Comparison of ENCODE assay signal across 8 cellular contexts in the genomic region with DNA sequence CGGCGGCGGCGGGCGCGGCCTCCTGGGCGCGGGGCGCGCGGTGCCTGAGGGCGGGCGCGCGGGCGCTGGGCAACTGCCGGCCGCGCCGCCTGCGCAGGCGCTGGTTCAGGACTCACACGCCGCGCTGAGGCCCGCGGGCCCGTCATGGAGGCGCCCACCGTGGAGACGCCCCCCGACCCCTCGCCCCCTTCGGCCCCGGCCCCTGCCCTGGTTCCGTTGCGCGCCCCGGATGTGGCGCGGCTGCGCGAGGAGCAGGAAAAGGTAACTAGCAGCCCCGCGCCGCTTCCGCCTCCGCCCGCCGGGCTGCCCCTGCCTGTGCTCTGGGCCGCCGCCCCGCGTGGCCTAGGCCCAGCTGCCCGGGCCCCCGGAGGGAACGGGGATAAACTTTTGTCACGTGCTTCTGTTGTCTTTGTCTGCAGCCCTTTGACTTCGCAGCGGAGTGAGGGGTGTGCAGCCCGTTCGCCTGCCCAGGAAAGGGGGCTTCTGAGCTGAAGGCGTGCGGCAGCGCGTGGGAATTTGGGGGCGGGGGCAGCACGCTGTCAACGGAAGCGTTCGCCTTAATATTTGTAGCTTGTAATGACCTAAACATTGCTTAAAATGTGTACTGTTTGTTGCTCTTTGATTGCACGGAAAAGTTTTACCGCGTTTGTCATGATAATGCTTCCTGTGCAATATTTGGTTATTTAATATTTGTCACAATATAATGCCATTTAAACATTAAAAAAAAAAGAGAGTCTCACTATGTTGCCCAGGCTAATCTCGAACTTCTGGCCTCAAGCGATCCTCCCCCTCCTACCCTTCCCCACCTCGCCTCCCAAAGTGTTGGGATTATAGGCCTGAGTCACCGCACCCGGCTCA. TPM values are rescaled to one million over a fixed set of nuclear protein-coding genes. Genes with fewer than 3 reads are reported as not detected.
DNase-seq lines count a peak whose midpoint lies in the region; ATAC-seq and TF ChIP-seq lines count a peak whose summit lies in the region.

No MANE protein-coding gene starts in this region.

- intact Hi-C loops in esophagus muscularis mucosa (cut with DNase I) = loop anchor here (5.0 kb wide), 1 partner anchor 130 kb away; a partner anchor contains a TSS

- no peak for TF ChIP-seq POLR2A in esophagus muscularis mucosa (IDR thresholded peaks at IDR 0.05; ENCODE audit: low read depth)

- no peak for TF ChIP-seq CTCF in C4-2B (conservative IDR thresholded peaks at IDR 0.05)
- no peak for TF ChIP-seq CTCF in OCI-LY3 (IDR thresholded peaks at IDR 0.05; ENCODE audit: low read depth, low read length)
- TF ChIP-seq CTCF in esophagus muscularis mucosa (IDR thresholded peaks at IDR 0.05) = peak in 1 of 3 experiments; percentile 12

- peaks cover under 1% of the 10 kb centered on the region; the same call in 1 of the 2 replicates for H3K9me3 ChIP-seq in OCI-LY3 (ENCODE audit: insufficient read depth, low read length)
- H3K9me3 ChIP-seq in esophagus muscularis mucosa = no peaks in the 10 kb centered on the region

- peak; percentile 76 for DNase-seq in activated T-cell treated with anti-CD3 and anti-CD28 coated beads, Interleukin-2, amount 50 U/mL, for 1 hour
- DNase-seq in esophagus muscularis mucosa (ENCODE audit: extremely low spot score) = no peak
- DNase-seq in natural killer cell treated with Interleukin-12 subunit alpha and Interleukin-12 subunit beta and Interleukin-15 and Interleukin-18, amount 100 ng/mL, for 72 hours (ENCODE audit: low spot score) = peak; percentile 84

- H3K4me3 Mint-ChIP-seq in natural killer cell treated with Interleukin-12 subunit alpha and Interleukin-12 subunit beta and Interleukin-15 and Interleukin-18, amount 100 ng/mL, for 72 hours = peak overlapping the region; percentile 95
- H3K4me3 Mint-ChIP-seq in stimulated activated naive CD8-positive, alpha-beta T cell treated with anti-CD3 and anti-CD28 coated beads, Interleukin-15, Interleukin-2, amounts not matched to agents 100 ng/mL and 50 ng/mL, for 24 hours = peak overlapping the region; percentile 99

- H3K27ac ChIP-seq in C4-2B (peak overlapping the region; percentile 87), OCI-LY3 (ENCODE audit: low read length) (peak overlapping the region; percentile 41; the same call in 1 of the 2 replicates), esophagus muscularis mucosa (replicated peaks in 1 of 4) (peak overlapping the region; percentile 79 to 86 (median 81))

- H3K36me3 Mint-ChIP-seq in natural killer cell treated with Interleukin-12 subunit alpha and Interleukin-12 subunit beta and Interleukin-15 and Interleukin-18, amount 100 ng/mL, for 72 hours = no peaks in the 10 kb centered on the region
- H3K36me3 Mint-ChIP-seq in stimulated activated naive CD8-positive, alpha-beta T cell treated with anti-CD3 and anti-CD28 coated beads, Interleukin-15, Interleukin-2, amounts not matched to agents 100 ng/mL and 50 ng/mL, for 24 hours (ENCODE audit: low read depth) = peaks cover 26% of the 10 kb centered on the region

- H3K9me3 Mint-ChIP-seq in natural killer cell treated with Interleukin-12 subunit alpha and Interleukin-12 subunit beta and Interleukin-15 and Interleukin-18, amount 100 ng/mL, for 72 hours = no peaks in the 10 kb centered on the region
- peaks cover 1% of the 10 kb centered on the region for H3K9me3 Mint-ChIP-seq in stimulated activated naive CD8-positive, alpha-beta T cell treated with anti-CD3 and anti-CD28 coated beads, Interleukin-15, Interleukin-2, amounts not matched to agents 100 ng/mL and 50 ng/mL, for 24 hours

- peak overlapping the region; percentile 79 to 87 for H3K27ac Mint-ChIP-seq in natural killer cell treated with Interleukin-12 subunit alpha and Interleukin-12 subunit beta and Interleukin-15 and Interleukin-18, amount 100 ng/mL, for 72 hours
- peak overlapping the region; percentile 97 for H3K27ac Mint-ChIP-seq in stimulated activated naive CD8-positive, alpha-beta T cell treated with anti-CD3 and anti-CD28 coated beads, Interleukin-15, Interleukin-2, amounts not matched to agents 100 ng/mL and 50 ng/mL, for 24 hours

- H2AFZ ChIP-seq in OCI-LY3 (ENCODE audit: low read depth, low read length) = peak overlapping the region; percentile 73; the same call in 1 of the 2 replicates

- no peak for TF ChIP-seq EP300 in esophagus muscularis mucosa (IDR thresholded peaks at IDR 0.05)

- peaks cover 31% of the 10 kb centered on the region for H4K20me1 ChIP-seq in OCI-LY3 (ENCODE audit: insufficient read depth, low read length)

- 8% methylated on average over 11 of the region's 79 CpGs for WGBS in esophagus muscularis mucosa

- ATAC-seq in GM19372 (IDR thresholded peaks at IDR 0.05; ENCODE audit: low read depth, unreplicated experiment) = peak; percentile 71
- peak; percentile 70 for ATAC-seq in HG03460 (IDR thresholded peaks at IDR 0.05; ENCODE audit: unreplicated experiment)
- ATAC-seq in natural killer cell treated with Interleukin-12 subunit alpha and Interleukin-12 subunit beta and Interleukin-15 and Interleukin-18, amount 100 ng/mL, for 72 hours = peak; percentile 89 to 92

- H3K4me1 Mint-ChIP-seq in natural killer cell treated with Interleukin-12 subunit alpha and Interleukin-12 subunit beta and Interleukin-15 and Interleukin-18, amount 100 ng/mL, for 72 hours (ENCODE audit: low read depth in 2 of 2) = peaks cover 35 to 41% of the 10 kb centered on the region in 2 donors
- peaks cover 52% of the 10 kb centered on the region for H3K4me1 Mint-ChIP-seq in stimulated activated naive CD8-positive, alpha-beta T cell treated with anti-CD3 and anti-CD28 coated beads, Interleukin-15, Interleukin-2, amounts not matched to agents 100 ng/mL and 50 ng/mL, for 24 hours (ENCODE audit: low read depth)

- H3K36me3 ChIP-seq in OCI-LY3 (replicated peaks; ENCODE audit: low read depth, low read length) (peaks cover 11% of the 10 kb centered on the region), esophagus muscularis mucosa (no peaks in the 10 kb centered on the region)

- H3K79me2 ChIP-seq in OCI-LY3 (ENCODE audit: low read length) = peaks cover 51% of the 10 kb centered on the region

- peak overlapping the region; percentile 85 for H3K4me2 ChIP-seq in OCI-LY3 (ENCODE audit: low read length)

- no peaks in the 10 kb centered on the region for H3K27me3 ChIP-seq in OCI-LY3 (ENCODE audit: low read depth, low read length)
- H3K27me3 ChIP-seq in esophagus muscularis mucosa = no peaks in the 10 kb centered on the region

- peak overlapping the region; percentile 90 for H3K9ac ChIP-seq in OCI-LY3 (ENCODE audit: low read length)

- H3K4me3 ChIP-seq in OCI-LY3 (ENCODE audit: low read length) = peak overlapping the region; percentile 95
- peak overlapping the region; percentile 71 to 91 (median 86) for H3K4me3 ChIP-seq in esophagus muscularis mucosa

- H3K4me1 ChIP-seq in OCI-LY3 (ENCODE audit: low read length) (peaks cover 18% of the 10 kb centered on the region), esophagus muscularis mucosa (peaks cover 12 to 58% (median 48%) of the 10 kb centered on the region in 4 donors)

- peaks cover 5 to 7% of the 10 kb centered on the region in 2 donors for H3K27me3 Mint-ChIP-seq in natural killer cell treated with Interleukin-12 subunit alpha and Interleukin-12 subunit beta and Interleukin-15 and Interleukin-18, amount 100 ng/mL, for 72 hours
- no peaks in the 10 kb centered on the region for H3K27me3 Mint-ChIP-seq in stimulated activated naive CD8-positive, alpha-beta T cell treated with anti-CD3 and anti-CD28 coated beads, Interleukin-15, Interleukin-2, amounts not matched to agents 100 ng/mL and 50 ng/mL, for 24 hours

RNA-seq across cellular contexts. Expression of a gene that starts 0.6 kb away (rescaled TPM):
- 10 to 100 TPM; 56.4 to 67.8 (median 59.8) TPM for total RNA-seq in esophagus muscularis mucosa
- total RNA-seq in natural killer cell treated with Interleukin-12 subunit alpha and Interleukin-12 subunit beta and Interleukin-15 and Interleukin-18, amount 100 ng/mL, for 72 hours = 10 to 100 TPM; 63.1 to 64.0 TPM
